In genomic region chr5:14869286-14870164, GRCh38 we compare ENCODE assay signal across 8 cellular contexts. TPM values are rescaled to one million over a fixed set of nuclear protein-coding genes. Genes with fewer than 3 reads are reported as not detected.
DNase-seq lines count a peak whose midpoint lies in the region; ATAC-seq and TF ChIP-seq lines count a peak whose summit lies in the region.

No MANE protein-coding gene starts in this region.

- H3K9me3 ChIP-seq in Loucy (ENCODE audit: insufficient read depth, low read depth, low read length) (no peaks in the 10 kb centered on the region), hepatocyte (ENCODE audit: low read depth) (no peaks in the 10 kb centered on the region)

- H3K27me3 ChIP-seq in Loucy (ENCODE audit: insufficient read depth, low read length, poor library complexity, severe bottlenecking) (no peaks in the 10 kb centered on the region), hepatocyte (no peaks in the 10 kb centered on the region)

- peaks cover 29% of the 10 kb centered on the region for H3K36me3 Mint-ChIP-seq in stimulated activated effector memory CD8-positive, alpha-beta T cell treated with anti-CD3 and anti-CD28 coated beads, Interleukin-12 subunit alpha, Interleukin-12 subunit beta, amount 100 ng/mL, for 72 hours

- peaks cover 40% of the 10 kb centered on the region for H3K4me1 ChIP-seq in Loucy (ENCODE audit: insufficient read depth, low read length, poor library complexity, severe bottlenecking)
- H3K4me1 ChIP-seq in hepatocyte (ENCODE audit: insufficient read depth) = peaks cover 17% of the 10 kb centered on the region

- H3K27ac Mint-ChIP-seq in stimulated activated effector memory CD8-positive, alpha-beta T cell treated with anti-CD3 and anti-CD28 coated beads, Interleukin-12 subunit alpha, Interleukin-12 subunit beta, amount 100 ng/mL, for 72 hours = peak overlapping the region; percentile 95

- H2AFZ ChIP-seq in Loucy (ENCODE audit: low read length) (no peak overlapping the region), hepatocyte (no peak overlapping the region)

- H3F3A ChIP-seq in Loucy (ENCODE audit: low read depth) = no peaks in the 10 kb centered on the region

- peak overlapping the region; percentile 49 for H3K27ac ChIP-seq in hepatocyte

- no peak for TF ChIP-seq CTCF in Loucy (conservative IDR thresholded peaks at IDR 0.05; ENCODE audit: low read length)
- TF ChIP-seq CTCF in hepatocyte (IDR thresholded peaks at IDR 0.05; ENCODE audit: poor library complexity) = no peak

- peak overlapping the region; percentile 86 for H3K9ac ChIP-seq in Loucy (ENCODE audit: low read depth, low read length, poor library complexity, severe bottlenecking)

- 72% methylated on average over 11 of the region's 11 CpGs for WGBS in hepatocyte (ENCODE audit: low lambda C conversion rate, missing lambda C conversion rate)

- peak overlapping the region; percentile 93 for H3K4me3 Mint-ChIP-seq in stimulated activated effector memory CD8-positive, alpha-beta T cell treated with anti-CD3 and anti-CD28 coated beads, Interleukin-12 subunit alpha, Interleukin-12 subunit beta, amount 100 ng/mL, for 72 hours

- H4K20me1 ChIP-seq in Loucy (ENCODE audit: insufficient read depth, low read length, poor library complexity, severe bottlenecking) (peaks cover 36% of the 10 kb centered on the region), hepatocyte (ENCODE audit: insufficient read depth, poor library complexity, severe bottlenecking) (peaks cover 3% of the 10 kb centered on the region)

- H3K4me3 ChIP-seq in Loucy (ENCODE audit: low read length, poor library complexity, severe bottlenecking) (peak overlapping the region; percentile 75), hepatocyte (no peak overlapping the region)

- H3K4me2 ChIP-seq in Loucy (ENCODE audit: low read depth, low read length, poor library complexity, severe bottlenecking) (peak overlapping the region; percentile 80), hepatocyte (peak overlapping the region; percentile 95)

- H3K4me1 Mint-ChIP-seq in stimulated activated effector memory CD8-positive, alpha-beta T cell treated with anti-CD3 and anti-CD28 coated beads, Interleukin-12 subunit alpha, Interleukin-12 subunit beta, amount 100 ng/mL, for 72 hours = peaks cover 42% of the 10 kb centered on the region

- ATAC-seq in stimulated activated effector memory CD8-positive, alpha-beta T cell treated with anti-CD3 and anti-CD28 coated beads, Interleukin-12 subunit alpha, Interleukin-12 subunit beta, amount 100 ng/mL, for 72 hours = peak; percentile 72
- ATAC-seq in HG02852 (IDR thresholded peaks at IDR 0.05; ENCODE audit: unreplicated experiment) = no peak
- ATAC-seq in HG02610 (IDR thresholded peaks at IDR 0.05; ENCODE audit: unreplicated experiment) = no peak
- ATAC-seq in GM21528 (IDR thresholded peaks at IDR 0.05; ENCODE audit: low FRiP score, unreplicated experiment) = no peak

- no peaks in the 10 kb centered on the region for H3K9me3 Mint-ChIP-seq in stimulated activated effector memory CD8-positive, alpha-beta T cell treated with anti-CD3 and anti-CD28 coated beads, Interleukin-12 subunit alpha, Interleukin-12 subunit beta, amount 100 ng/mL, for 72 hours

- H3K79me2 ChIP-seq in Loucy (ENCODE audit: insufficient read depth, low read length) (peaks cover 61% of the 10 kb centered on the region), hepatocyte (peaks cover 55% of the 10 kb centered on the region)

- DNase-seq in activated T-cell treated with anti-CD3 and anti-CD28 coated beads, Interleukin-2, amount 50 U/mL, for 48 hours = peak; percentile 52 to 54
- DNase-seq in hepatocyte (ENCODE audit: low spot score) (no peak), middle frontal gyrus (ENCODE audit: extremely low spot score, low spot score) (no peak)
- DNase-seq in stimulated activated effector memory CD8-positive, alpha-beta T cell treated with anti-CD3 and anti-CD28 coated beads, Interleukin-12 subunit alpha, Interleukin-12 subunit beta, amount 100 ng/mL, for 72 hours (ENCODE audit: low spot score in 2 of 2) = peak; percentile 6 to 60

- no peaks in the 10 kb centered on the region for H3K36me3 ChIP-seq in Loucy (ENCODE audit: insufficient read depth, low read length)
- no peaks in the 10 kb centered on the region for H3K36me3 ChIP-seq in hepatocyte (replicated peaks; ENCODE audit: insufficient read depth, low read depth)

- H3K9me2 ChIP-seq in Loucy (replicated peaks; ENCODE audit: low read depth, low read length) = no peaks in the 10 kb centered on the region
- no peaks in the 10 kb centered on the region for H3K9me2 ChIP-seq in hepatocyte (replicated peaks; ENCODE audit: insufficient read depth)

RNA-seq across cellular contexts. Expression of gene ANKH, which starts 2.1 kb away (rescaled TPM):
- 23.6 and 29.9 TPM in 2 replicates for total RNA-seq in hepatocyte
- 27.6 and 28.9 TPM in 2 replicates for polyA plus RNA-seq in hepatocyte

Comparison
In these comparisons a context has a peak if more than half of its experiments do, and no peak if none do; other contexts are left out.
1. DNase-seq: peak in activated T-cell treated with anti-CD3 and anti-CD28 coated beads, Interleukin-2, amount 50 U/mL, for 48 hours (2 of 2) and stimulated activated effector memory CD8-positive, alpha-beta T cell treated with anti-CD3 and anti-CD28 coated beads, Interleukin-12 subunit alpha, Interleukin-12 subunit beta, amount 100 ng/mL, for 72 hours (2 of 2); none in hepatocyte (single experiment) and middle frontal gyrus (single experiment).